ENCODE assay signal across 1 cellular context in genomic region chr18:12637393-12637792, GRCh38.
TF ChIP-seq lines count a peak whose summit lies in the region.

No MANE protein-coding gene starts in this region.

TF ChIP-seq in IMR-90, 13 proteins besides CTCF, POLR2A, EP300 and RAD21:
- TF ChIP-seq SMC3 (IDR thresholded peaks at IDR 0.05; ENCODE audit: low read depth, low read length) (no peak), CEBPB (IDR thresholded peaks at IDR 0.05; ENCODE audit: low read depth, low read length) (peak; percentile 73)
